ENCODE assay signal across 24 cellular contexts in the genomic region with DNA sequence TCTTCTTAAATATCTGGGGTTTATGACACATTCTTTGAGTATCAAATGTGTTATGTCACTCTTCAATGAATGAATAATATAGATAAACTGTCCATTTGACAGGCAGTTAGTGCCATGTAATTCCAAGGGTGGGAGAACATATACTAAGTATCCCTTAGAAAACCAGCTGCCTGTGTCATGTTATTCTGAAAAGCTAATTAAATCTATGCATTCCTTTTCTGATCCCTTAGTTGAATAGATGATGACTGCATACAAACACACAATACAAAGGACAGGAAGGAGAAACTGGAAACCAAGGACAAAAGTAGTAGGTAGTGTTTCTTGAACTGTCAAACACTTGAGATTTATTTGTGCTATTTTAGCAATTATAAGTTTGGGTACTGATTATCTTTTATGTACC. TPM values are rescaled to one million over a fixed set of nuclear protein-coding genes. Genes with fewer than 3 reads are reported as not detected.
DNase-seq lines count a peak whose midpoint lies in the region; ATAC-seq, FAIRE-seq and TF ChIP-seq lines count a peak whose summit lies in the region.
"Had no signal": no experiment of that assay in that cellular context is flagged by ENCODE, and none has a peak within 500 bp of the region (broad histone marks: within the 10 kb centered on the region; RNA-seq: fewer than 3 reads in every experiment).

No MANE protein-coding gene starts in this region.

- no peak overlapping the region for H2BK15ac ChIP-seq in IMR-90 (ENCODE audit: low read depth, low read length)

- no peak for TF ChIP-seq RAD21 in IMR-90 (IDR thresholded peaks at IDR 0.05; ENCODE audit: low read length)

- DNase-seq in D721Med (ENCODE audit: insufficient read length, low spot score) (no peak), IMR-90 (no peak), SK-N-MC (ENCODE audit: low read depth, low spot score) (no peak), left kidney (ENCODE audit: low read depth, low spot score) (peak; percentile 56), mammary epithelial cell (no peak), amygdala (lab: John Stamatoyannopoulos, UW) (no peak)
- DNase-seq: CD4-positive, alpha-beta memory T cell; DMS79; NCI-H1417; NCI-H187; NCI-H2107; NCI-H345; NCI-H526; SHP77 had no signal

- peak overlapping the region; percentile 30; the same call in 1 of the 2 replicates for H2BK120ac ChIP-seq in IMR-90 (ENCODE audit: low read depth, low read length)

- dilution Hi-C loops in IMR-90 (cut with HindIII; ENCODE audit: low sequenced_read_pairs, unreplicated experiment): no loop called here
- dilution Hi-C loops in mammary epithelial cell (cut with HindIII; ENCODE audit: low sequenced_read_pairs): no loop called here

- POLR2A ChIA-PET in IMR-90 (lab: Charles Lee; ENCODE audit: unreplicated experiment): no interaction called here

- H4K20me1 ChIP-seq in IMR-90 (ENCODE audit: insufficient read depth, low read length) (no peaks in the 10 kb centered on the region), mammary epithelial cell (ENCODE audit: insufficient read depth, low read length) (no peaks in the 10 kb centered on the region)
- H4K20me1 ChIP-seq: BLaER1 had no signal

- 0 out of 2 replicates have a peak overlapping the region, but pooled peaks have one; percentile 31 for H3K14ac ChIP-seq in IMR-90 (replicated peaks; ENCODE audit: low read depth, low read length)

- no peaks in the 10 kb centered on the region for H3K79me2 ChIP-seq in mammary epithelial cell (ENCODE audit: insufficient read depth, low read length)

- peaks cover 3% of the 10 kb centered on the region for H3K9me1 ChIP-seq in IMR-90 (ENCODE audit: insufficient read depth, low read length)

- H3K4ac ChIP-seq in IMR-90 (ENCODE audit: low read depth, low read length): no peak overlapping the region; the same call in 1 of the 2 replicates

- H3K9ac ChIP-seq in IMR-90 (ENCODE audit: low read depth, low read length): no peak overlapping the region
- no peak overlapping the region for H3K9ac ChIP-seq in SK-N-MC (ENCODE audit: insufficient read length)
- no peak overlapping the region for H3K9ac ChIP-seq in mammary epithelial cell (ENCODE audit: insufficient read depth, low read length)
- H3K9ac ChIP-seq: BLaER1, KMS-11 had no signal

- CTCF ChIA-PET in IMR-90 (lab: Yijun Ruan, JAX): interaction anchor here (1.0 kb wide), 1 partner anchor 9 kb away, joined by 3 read pairs; no protein-coding TSS in a partner anchor
- CTCF ChIA-PET in mammary epithelial cell (lab: Charles Lee; ENCODE audit: low non-redundant PET): interaction anchor here (0.6 kb wide), 1 partner anchor 129 kb away, joined by 6 read pairs; no protein-coding TSS in a partner anchor

- peak overlapping the region; percentile 45; the same call in 1 of the 2 replicates for H3K23ac ChIP-seq in IMR-90 (ENCODE audit: low read depth, low read length)

- no peak for ATAC-seq in IMR-90 (ENCODE audit: low read depth)
- no peak for ATAC-seq in HG03039 (IDR thresholded peaks at IDR 0.05; ENCODE audit: unreplicated experiment)
- ATAC-seq in HG03378 (IDR thresholded peaks at IDR 0.05; ENCODE audit: unreplicated experiment): no peak
- ATAC-seq: A549 had no signal

- peaks cover 5% of the 10 kb centered on the region; the same call in 1 of the 2 replicates for H3K36me3 ChIP-seq in IMR-90 (ENCODE audit: control insufficient read depth, insufficient read depth, low read length)
- H3K36me3 ChIP-seq in SK-N-MC (ENCODE audit: insufficient read depth, low read length): no peaks in the 10 kb centered on the region
- H3K36me3 ChIP-seq in mammary epithelial cell (ENCODE audit: insufficient read depth, low read length): no peaks in the 10 kb centered on the region
- H3K36me3 ChIP-seq: BLaER1 had no signal

- peak; percentile 64 for FAIRE-seq in D721Med (lab: Jason Lieb, UNC)
- FAIRE-seq: A549, GM12892, GM18507, H1 had no signal

- peaks cover 21% of the 10 kb centered on the region for H3K4me1 ChIP-seq in IMR-90 (ENCODE audit: control insufficient read depth, insufficient read depth, low read length)
- H3K4me1 ChIP-seq in mammary epithelial cell (ENCODE audit: insufficient read depth, low read length): peaks cover 13% of the 10 kb centered on the region
- H3K4me1 ChIP-seq: A549, BLaER1 had no signal

- H3K9me3 ChIP-seq in IMR-90 (ENCODE audit: control insufficient read depth, insufficient read depth, low read length): no peaks in the 10 kb centered on the region
- no peaks in the 10 kb centered on the region for H3K9me3 ChIP-seq in SK-N-MC (ENCODE audit: low read depth, low read length)
- H3K9me3 ChIP-seq in mammary epithelial cell (replicated peaks; ENCODE audit: insufficient read depth, low read length): no peaks in the 10 kb centered on the region
- H3K9me3 ChIP-seq: A549, BLaER1 had no signal

- H3K79me1 ChIP-seq in IMR-90 (ENCODE audit: low read depth in 1 of 2, low read length in 2 of 2): peaks cover 0 to 19% of the 10 kb centered on the region in 2 experiments; a peak in 1 of 4 replicates

- no peak for TF ChIP-seq CTCF in D721Med (IDR thresholded peaks at IDR 0.05; ENCODE audit: insufficient read depth, missing control alignments)
- TF ChIP-seq CTCF in IMR-90 (conservative IDR thresholded peaks at IDR 0.05; ENCODE audit: low read depth, low read length): no peak
- no peak for TF ChIP-seq CTCF in mammary epithelial cell (conservative IDR thresholded peaks at IDR 0.05 in 1 of 2, IDR thresholded peaks at IDR 0.05 in 1 of 2; ENCODE audit: extremely low read depth in 1 of 2, insufficient read depth in 1 of 2, low read depth in 1 of 2, low read length in 2 of 2)

- H2AK5ac ChIP-seq in IMR-90 (ENCODE audit: low read depth, low read length): no peak overlapping the region

- peak overlapping the region; percentile 20 for H2BK5ac ChIP-seq in IMR-90 (ENCODE audit: low read depth, low read length, poor library complexity, severe bottlenecking)

- H2BK20ac ChIP-seq in IMR-90 (ENCODE audit: low read depth, low read length): no peak overlapping the region

- BruUV-seq in IMR-90 (replicated peaks; lab: Mats Ljungman, UMichigan): no TSS peak
- no TSS peak for BruUV-seq in mammary epithelial cell (replicated peaks; lab: Mats Ljungman, UMichigan)

- no peak overlapping the region for H3K56ac ChIP-seq in IMR-90 (ENCODE audit: extremely low read depth, insufficient read depth, low read length)

- no peak for TF ChIP-seq POLR2A in IMR-90 (IDR thresholded peaks at IDR 0.05; ENCODE audit: low read depth, low read length)

- H3K27me3 ChIP-seq in IMR-90 (ENCODE audit: control insufficient read depth, insufficient read depth, low read length): no peaks in the 10 kb centered on the region
- no peaks in the 10 kb centered on the region for H3K27me3 ChIP-seq in mammary epithelial cell (ENCODE audit: insufficient read depth, low read length)
- H3K27me3 ChIP-seq: BLaER1 had no signal

- H2AK9ac ChIP-seq in IMR-90 (replicated peaks; ENCODE audit: low read depth, low read length, poor library complexity): no peak overlapping the region

- H3K18ac ChIP-seq in IMR-90 (ENCODE audit: low read depth, low read length): peak overlapping the region; percentile 29; the same call in 1 of the 2 replicates

- in situ Hi-C loops in IMR-90 (cut with MboI; ENCODE audit: low sequenced_read_pairs): no loop called here
- in situ Hi-C loops in mammary epithelial cell (cut with MboI; ENCODE audit: low sequenced_read_pairs in 2 of 2): no loop called here

- H3K4me3 ChIP-seq in IMR-90 (ENCODE audit: insufficient read depth, low read depth, low read length): no peak overlapping the region
- H3K4me3 ChIP-seq in SK-N-MC: no peak overlapping the region
- no peak overlapping the region for H3K4me3 ChIP-seq in mammary epithelial cell (replicated peaks in 1 of 3; ENCODE audit: insufficient read depth in 1 of 3, low read depth in 2 of 3, low read length in 3 of 3)
- H3K4me3 ChIP-seq: A549, BLaER1 had no signal

- H2AFZ ChIP-seq in IMR-90 (replicated peaks; ENCODE audit: low read length, poor library complexity) (no peak overlapping the region), mammary epithelial cell (ENCODE audit: low read depth, low read length) (no peak overlapping the region)

- H3K4me2 ChIP-seq in IMR-90 (ENCODE audit: low read depth, low read length): peak overlapping the region; percentile 32; the same call in 1 of the 2 replicates
- H3K4me2 ChIP-seq in mammary epithelial cell (ENCODE audit: insufficient read depth, low read depth, low read length): no peak overlapping the region
- H3K4me2 ChIP-seq: A549, BLaER1, KMS-11 had no signal

- H4K91ac ChIP-seq in IMR-90 (ENCODE audit: insufficient read depth, low read depth, low read length): no peak overlapping the region

- peak overlapping the region; percentile 11; the same call in 1 of the 2 replicates for H3K27ac ChIP-seq in IMR-90 (ENCODE audit: insufficient read depth, low read length)
- H3K27ac ChIP-seq in SK-N-MC: peak overlapping the region; percentile 4; the same call in 1 of the 2 replicates
- no peak overlapping the region for H3K27ac ChIP-seq in mammary epithelial cell (ENCODE audit: insufficient read depth, low read depth, low read length)
- H3K27ac ChIP-seq: A549, BLaER1, KMS-11 had no signal

- no peak overlapping the region for H4K5ac ChIP-seq in IMR-90 (ENCODE audit: low read depth, low read length)

- H4K8ac ChIP-seq in IMR-90 (ENCODE audit: low read depth in 2 of 2, low read length in 2 of 2): no peak overlapping the region

- intact Hi-C loops in IMR-90 (cut with micrococcal nuclease) (no loop called here), mammary epithelial cell (cut with micrococcal nuclease) (no loop called here)

TF ChIP-seq in IMR-90, 13 proteins besides CTCF, POLR2A, EP300 and RAD21 (continues in another document):
- TF ChIP-seq ELK1 (IDR thresholded peaks at IDR 0.05; ENCODE audit: borderline replicate concordance, low read depth, low read length): no peak
- no peak for TF ChIP-seq NFE2L2 (IDR thresholded peaks at IDR 0.05; ENCODE audit: low read depth, low read length)

RNA-seq across cellular contexts. Expression of gene ARHGAP28, which starts 8.3 kb away (rescaled TPM):
- total RNA-seq in IMR-90 (2012; rRNA removed): 2.8 and 3.8 TPM in 2 replicates
- polyA plus RNA-seq in IMR-90 (2012; rRNA removed): 1.3 and 1.8 TPM in 2 replicates
- 0.56 and 0.70 TPM in 2 replicates for polyA plus RNA-seq in IMR-90 (2012; cell fraction: cytosol; rRNA removed)
- 0.33 and 3.3 TPM in 2 replicates for polyA plus RNA-seq in IMR-90 (2012; cell fraction: nucleus; rRNA removed; ENCODE audit: low replicate concordance)
- total RNA-seq in mammary epithelial cell: 1 to 10 TPM in 1 of 2 donors, under 1 TPM in 1; 0.38 to 9.0 TPM
- 0.26 TPM for polyA plus RNA-seq in mammary epithelial cell
- not detected for polyA minus RNA-seq in mammary epithelial cell
- total RNA-seq: CD4-positive, alpha-beta memory T cell; HT-29; OCI-LY7 had no signal
- polyA plus RNA-seq: CD4-positive, alpha-beta memory T cell had no signal
